8 cellular contexts compared by ENCODE assay signal in genomic region chr16:70523621-70524405, GRCh38.
DNase-seq lines count a peak whose midpoint lies in the region; ATAC-seq and TF ChIP-seq lines count a peak whose summit lies in the region.

Gene SF3B3 (plus strand): TSS chr16:70523816. CDS start chr16:70526657, 2,841 bp downstream.

- no peak for TF ChIP-seq CTCF in GM13977 (IDR thresholded peaks at IDR 0.05; ENCODE audit: extremely low read depth, insufficient read depth, missing control alignments)
- TF ChIP-seq CTCF in WI38 (IDR thresholded peaks at IDR 0.05; ENCODE audit: low read depth, low read length) = no peak

- peaks cover 61% of the 10 kb centered on the region for H3K4me1 Mint-ChIP-seq in central memory CD8-positive, alpha-beta T cell

- H3K27ac Mint-ChIP-seq in central memory CD8-positive, alpha-beta T cell (ENCODE audit: low read depth) = peak within 1 kb of the TSS; percentile 99

- in situ Hi-C loops in GM13977 (cut with MboI; ENCODE audit: low pct_unique_long_range_greater_than_20kb, low sequenced_read_pairs, unreplicated experiment) = no loop called here

- no peaks in the 10 kb centered on the region for H3K9me3 Mint-ChIP-seq in central memory CD8-positive, alpha-beta T cell

- H3K27me3 Mint-ChIP-seq in central memory CD8-positive, alpha-beta T cell = no peaks in the 10 kb centered on the region

- DNase-seq in GM13977 (ENCODE audit: low spot score) = peak; percentile 70
- peak; percentile 84 for DNase-seq in NCI-H2171 (lab: John Stamatoyannopoulos, UW)
- peak; percentile 66 to 76 for DNase-seq in central memory CD8-positive, alpha-beta T cell (ENCODE audit: low spot score in 2 of 2)
- DNase-seq in islet precursor cell = peak; percentile 73
- DNase-seq in stimulated activated CD4-positive, alpha-beta T cell treated with anti-CD3 and anti-CD28 coated beads, Interleukin-15, amount 100 ng/mL, for 1 hour (ENCODE audit: low read depth in 1 of 2, low spot score in 1 of 2) = peak; percentile 54 to 57
- no peak for DNase-seq in amniotic stem cell (lab: John Stamatoyannopoulos, UW)

- H3K4me3 ChIP-seq in WI38 (ENCODE audit: low read depth, low read length) = peak within 1 kb of the TSS; percentile 81

- peak; percentile 59 for ATAC-seq in HG02970 (IDR thresholded peaks at IDR 0.05; ENCODE audit: low FRiP score, unreplicated experiment)
- ATAC-seq in central memory CD8-positive, alpha-beta T cell (replicated peaks; ENCODE audit: extremely low read depth, poor library complexity, severe bottlenecking) = peak; percentile 57

- H3K4me3 Mint-ChIP-seq in central memory CD8-positive, alpha-beta T cell = peak within 1 kb of the TSS; percentile 95

- peaks cover 57% of the 10 kb centered on the region for H3K36me3 Mint-ChIP-seq in central memory CD8-positive, alpha-beta T cell (ENCODE audit: insufficient read depth)
